8 cellular contexts compared by ENCODE assay signal in genomic region chr12:54368709-54369596, GRCh38. TPM values are rescaled to one million over a fixed set of nuclear protein-coding genes. Genes with fewer than 3 reads are reported as not detected.
DNase-seq lines count a peak whose midpoint lies in the region; ATAC-seq, FAIRE-seq and TF ChIP-seq lines count a peak whose summit lies in the region.

No MANE protein-coding gene starts in this region.

- H2AFZ ChIP-seq in mammary epithelial cell (ENCODE audit: low read depth, low read length) (no peak overlapping the region), keratinocyte (ENCODE audit: control insufficient read depth, low read length) (no peak overlapping the region)

- H3K4me2 ChIP-seq in mammary epithelial cell (ENCODE audit: insufficient read depth, low read depth, low read length) (no peak overlapping the region), keratinocyte (ENCODE audit: control insufficient read depth, extremely low read depth, insufficient read depth, low read depth, low read length) (no peak overlapping the region)

- H3K9me1 ChIP-seq in keratinocyte (ENCODE audit: control insufficient read depth, extremely low read depth, insufficient read depth, low read length): no peaks in the 10 kb centered on the region

- BruUV-seq in mammary epithelial cell (replicated peaks; lab: Mats Ljungman, UMichigan): TSS peak; percentile 55

- H3K79me2 ChIP-seq in mammary epithelial cell (ENCODE audit: insufficient read depth, low read length) (no peaks in the 10 kb centered on the region), keratinocyte (ENCODE audit: control insufficient read depth, insufficient read depth, low read length) (no peaks in the 10 kb centered on the region)

- H3K27me3 ChIP-seq in mammary epithelial cell (ENCODE audit: insufficient read depth, low read length) (no peaks in the 10 kb centered on the region), keratinocyte (ENCODE audit: control insufficient read depth, extremely low read depth, insufficient read depth, low read length) (no peaks in the 10 kb centered on the region)

- H3K4me3 ChIP-seq in WI38 (ENCODE audit: low read depth, low read length) (no peak overlapping the region), mammary epithelial cell (replicated peaks in 1 of 3; ENCODE audit: insufficient read depth in 1 of 3, low read depth in 2 of 3, low read length in 3 of 3) (no peak overlapping the region), keratinocyte (ENCODE audit: control insufficient read depth in 2 of 3, extremely low read depth in 1 of 3, insufficient read depth in 2 of 3, low read depth in 1 of 3, low read length in 3 of 3) (no peak overlapping the region)

- peaks cover 15% of the 10 kb centered on the region for H3K36me3 ChIP-seq in mammary epithelial cell (ENCODE audit: insufficient read depth, low read length)
- peaks cover 31 to 33% of the 10 kb centered on the region in 2 experiments for H3K36me3 ChIP-seq in keratinocyte (ENCODE audit: control insufficient read depth in 2 of 2, extremely low read depth in 1 of 2, insufficient read depth in 2 of 2, low read length in 2 of 2)

- intact Hi-C loops in mammary epithelial cell (cut with micrococcal nuclease): loop anchor here (1.0 to 10.0 kb wide), 5 partner anchors 38 to 364 kb away; partner anchors contain the start of genes HOXC5, HOXC8 and HOXC9

- DNase-seq in NCI-H1417 (lab: John Stamatoyannopoulos, UW): peak; percentile 77 to 94 (median 91)
- no peak for DNase-seq in NCI-H1417 treated with DMSO at 0.1 percent for 48 hours (lab: John Stamatoyannopoulos, UW)
- peak; percentile 82 for DNase-seq in NCI-H2171 treated with DMSO at 0.1 percent for 48 hours (lab: John Stamatoyannopoulos, UW)
- DNase-seq in mammary epithelial cell: peak; percentile 65
- DNase-seq in keratinocyte (ENCODE audit: low read depth, low spot score): no peak
- peak; percentile 83 to 94 (median 86) for DNase-seq in stimulated activated CD4-positive, alpha-beta T cell treated with anti-CD3 and anti-CD28 coated beads, Interleukin-12 subunit alpha, Interleukin-12 subunit beta, amount 100 ng/mL, for 48 hours (ENCODE audit: low read depth in 2 of 3, low spot score in 1 of 3)

- dilution Hi-C loops in mammary epithelial cell (cut with HindIII; ENCODE audit: low sequenced_read_pairs): loop anchor here (25.0 kb wide), 1 partner anchor 357 kb away; the partner anchor contains the start of genes HOXC8 and HOXC9
- dilution Hi-C loops in keratinocyte (cut with MboI; ENCODE audit: extremely low pct_ligation_motif_present, low sequenced_read_pairs): no loop called here

- no peaks in the 10 kb centered on the region for H4K20me1 ChIP-seq in mammary epithelial cell (ENCODE audit: insufficient read depth, low read length)
- H4K20me1 ChIP-seq in keratinocyte (ENCODE audit: control insufficient read depth, extremely low read depth, insufficient read depth, low read length): no peaks in the 10 kb centered on the region

- CTCF ChIA-PET in mammary epithelial cell (lab: Charles Lee; ENCODE audit: low non-redundant PET): interaction anchor here (0.5 to 0.6 kb wide), 3 partner anchors 83 to 232 kb away, joined by 3 to 5 read pairs (median 4); no protein-coding TSS in a partner anchor

- peak; percentile 68 for ATAC-seq in HG03045 (IDR thresholded peaks at IDR 0.05; ENCODE audit: unreplicated experiment)

- H3K4me1 ChIP-seq in mammary epithelial cell (ENCODE audit: insufficient read depth, low read length) (peaks cover 32% of the 10 kb centered on the region), keratinocyte (ENCODE audit: control insufficient read depth, extremely low read depth, insufficient read depth, low read length) (peaks cover 21% of the 10 kb centered on the region)

- WGBS in mammary epithelial cell (ENCODE audit: low coverage, missing lambda C conversion rate): 35% methylated on average over 16 of the region's 40 CpGs

- peak; percentile 51 for FAIRE-seq in keratinocyte (lab: Jason Lieb, UNC)

- in situ Hi-C loops in mammary epithelial cell (cut with MboI; ENCODE audit: low sequenced_read_pairs in 2 of 2): loop anchor here (5.0 to 25.0 kb wide), 2 partner anchors 147 to 357 kb away; partner anchors contain the start of genes HOXC8 (in 2 of the 2) and HOXC9 (in 2 of the 2)

- no peak overlapping the region for H3K9ac ChIP-seq in mammary epithelial cell (ENCODE audit: insufficient read depth, low read length)
- peak overlapping the region; percentile 33 for H3K9ac ChIP-seq in keratinocyte (ENCODE audit: control insufficient read depth, extremely low read depth, insufficient read depth, low read length)

- H3K9me3 ChIP-seq in mammary epithelial cell (replicated peaks; ENCODE audit: insufficient read depth, low read length) (no peaks in the 10 kb centered on the region), keratinocyte (ENCODE audit: control insufficient read depth, low read depth, low read length) (no peaks in the 10 kb centered on the region)

- peak; percentile 89 for TF ChIP-seq CTCF in WI38 (IDR thresholded peaks at IDR 0.05; ENCODE audit: low read depth, low read length)
- peak; percentile 87 to 89 for TF ChIP-seq CTCF in mammary epithelial cell (conservative IDR thresholded peaks at IDR 0.05 in 1 of 2, IDR thresholded peaks at IDR 0.05 in 1 of 2; ENCODE audit: extremely low read depth in 1 of 2, insufficient read depth in 1 of 2, low read depth in 1 of 2, low read length in 2 of 2)
- TF ChIP-seq CTCF in keratinocyte (optimal IDR thresholded peaks at IDR 0.05 in 1 of 3, IDR thresholded peaks at IDR 0.05 in 1 of 3, conservative IDR thresholded peaks at IDR 0.05 in 1 of 3; ENCODE audit: extremely low read depth in 1 of 3, insufficient read depth in 2 of 3, low read length in 3 of 3): peak; percentile 83 to 91 (median 87)

- H3K27ac ChIP-seq in mammary epithelial cell (ENCODE audit: insufficient read depth, low read depth, low read length) (no peak overlapping the region), keratinocyte (ENCODE audit: control insufficient read depth, insufficient read depth, low read length) (peak overlapping the region; percentile 2)

RNA-seq across cellular contexts. Expression of gene GPR84, which starts 4.7 kb away (rescaled TPM):
- under 1 TPM; 0.17 to 0.33 TPM for total RNA-seq in mammary epithelial cell
- polyA plus RNA-seq in mammary epithelial cell: 0.11 TPM
- not detected for polyA minus RNA-seq in mammary epithelial cell
- 0.08 to 0.17 TPM (median 0.12 TPM) in 3 replicates for polyA plus RNA-seq in keratinocyte
- polyA plus RNA-seq in keratinocyte (2011; ENCODE audit: low read depth): 0.39 TPM
- not detected in 2 replicates for polyA plus RNA-seq in keratinocyte (2011; cell fraction: cytosol; rRNA removed)
- 1.2 and 1.7 TPM in 2 replicates for polyA plus RNA-seq in keratinocyte (2011; cell fraction: nucleus; rRNA removed)
- 0.07 and 0.93 TPM in 2 replicates for polyA plus RNA-seq in keratinocyte (2012; ENCODE audit: low replicate concordance)
- polyA minus RNA-seq in keratinocyte: 0.70 TPM in 1 of 3 replicates, not detected in the others
- not detected for polyA minus RNA-seq in keratinocyte (2011; cell fraction: cytosol; rRNA and poly(A)+ RNA removed)
- polyA minus RNA-seq in keratinocyte (2011; cell fraction: nucleus; rRNA and poly(A)+ RNA removed): 0.21 and 0.39 TPM in 2 replicates

RNA-seq across cellular contexts. Expression of gene ZNF385A, which starts 15.6 kb away (rescaled TPM):
- 100 to 1,000 TPM in 1 of 2 donors, 10 to 100 TPM in 1; 16.0 to 102 TPM for total RNA-seq in mammary epithelial cell
- polyA plus RNA-seq in mammary epithelial cell (11.7 TPM), keratinocyte (11.4 to 20.1 TPM (median 13.3 TPM) in 3 replicates)
- polyA minus RNA-seq in mammary epithelial cell (124 TPM), keratinocyte (16.2 to 88.2 TPM (median 23.5 TPM) in 3 replicates)
- polyA plus RNA-seq in keratinocyte (2011; ENCODE audit: low read depth): 64.8 TPM
- polyA plus RNA-seq in keratinocyte (2011; cell fraction: cytosol; rRNA removed): 18.1 and 42.4 TPM in 2 replicates
- 25.2 and 35.8 TPM in 2 replicates for polyA plus RNA-seq in keratinocyte (2011; cell fraction: nucleus; rRNA removed)
- 77.0 and 80.7 TPM in 2 replicates for polyA plus RNA-seq in keratinocyte (2012; ENCODE audit: low replicate concordance)
- 58.1 TPM for polyA minus RNA-seq in keratinocyte (2011; cell fraction: cytosol; rRNA and poly(A)+ RNA removed)
- polyA minus RNA-seq in keratinocyte (2011; cell fraction: nucleus; rRNA and poly(A)+ RNA removed): 26.4 and 36.5 TPM in 2 replicates

RNA-seq across cellular contexts. Expression of gene COPZ1, which starts 44.0 kb away (rescaled TPM):
- total RNA-seq in mammary epithelial cell: 100 to 1,000 TPM; 113 to 155 TPM
- 172 TPM for polyA plus RNA-seq in mammary epithelial cell
- polyA minus RNA-seq in mammary epithelial cell: 168 TPM
- polyA plus RNA-seq in keratinocyte: 208 to 280 TPM (median 237 TPM) in 3 replicates
- 136 TPM for polyA plus RNA-seq in keratinocyte (2011; ENCODE audit: low read depth)
- 168 and 272 TPM in 2 replicates for polyA plus RNA-seq in keratinocyte (2011; cell fraction: cytosol; rRNA removed)
- 102 and 115 TPM in 2 replicates for polyA plus RNA-seq in keratinocyte (2011; cell fraction: nucleus; rRNA removed)
- polyA plus RNA-seq in keratinocyte (2012; ENCODE audit: low replicate concordance): 182 and 216 TPM in 2 replicates
- polyA minus RNA-seq in keratinocyte: 51.4 to 134 TPM (median 129 TPM) in 3 replicates
- 164 TPM for polyA minus RNA-seq in keratinocyte (2011; cell fraction: cytosol; rRNA and poly(A)+ RNA removed)
- polyA minus RNA-seq in keratinocyte (2011; cell fraction: nucleus; rRNA and poly(A)+ RNA removed): 44.7 and 81.6 TPM in 2 replicates

RNA-seq across cellular contexts. Expression of gene ITGA5, which starts 50.1 kb away (rescaled TPM):
- 100 to 1,000 TPM in 1 of 2 donors, 10 to 100 TPM in 1; 74.2 to 128 TPM for total RNA-seq in mammary epithelial cell
- polyA plus RNA-seq in mammary epithelial cell: 119 TPM
- 238 TPM for polyA minus RNA-seq in mammary epithelial cell
- 47.9 to 107 TPM (median 68.0 TPM) in 3 replicates for polyA plus RNA-seq in keratinocyte
- polyA plus RNA-seq in keratinocyte (2011; ENCODE audit: low read depth): 14.5 TPM
- polyA plus RNA-seq in keratinocyte (2011; cell fraction: cytosol; rRNA removed): 25.2 and 31.4 TPM in 2 replicates
- 168 and 190 TPM in 2 replicates for polyA plus RNA-seq in keratinocyte (2011; cell fraction: nucleus; rRNA removed)
- 38.3 and 109 TPM in 2 replicates for polyA plus RNA-seq in keratinocyte (2012; ENCODE audit: low replicate concordance)
- polyA minus RNA-seq in keratinocyte: 127 to 228 TPM (median 141 TPM) in 3 replicates
- polyA minus RNA-seq in keratinocyte (2011; cell fraction: cytosol; rRNA and poly(A)+ RNA removed): 88.1 TPM
- polyA minus RNA-seq in keratinocyte (2011; cell fraction: nucleus; rRNA and poly(A)+ RNA removed): 246 and 280 TPM in 2 replicates

Comparison
In these comparisons a context has a peak if more than half of its experiments do, and no peak if none do; other contexts are left out.
1. DNase-seq: peak in NCI-H1417 (3 of 3), NCI-H2171 treated with DMSO at 0.1 percent for 48 hours (single experiment), mammary epithelial cell (single experiment) and stimulated activated CD4-positive, alpha-beta T cell treated with anti-CD3 and anti-CD28 coated beads, Interleukin-12 subunit alpha, Interleukin-12 subunit beta, amount 100 ng/mL, for 48 hours (3 of 3); none in NCI-H1417 treated with DMSO at 0.1 percent for 48 hours (single experiment) and keratinocyte (single experiment).
2. Peak in every context shown above with its lines, with median percentiles within 50 percentile points of each other: CTCF ChIP-seq.